Comparison of ENCODE assay signal across 1 cellular context in the genomic region with DNA sequence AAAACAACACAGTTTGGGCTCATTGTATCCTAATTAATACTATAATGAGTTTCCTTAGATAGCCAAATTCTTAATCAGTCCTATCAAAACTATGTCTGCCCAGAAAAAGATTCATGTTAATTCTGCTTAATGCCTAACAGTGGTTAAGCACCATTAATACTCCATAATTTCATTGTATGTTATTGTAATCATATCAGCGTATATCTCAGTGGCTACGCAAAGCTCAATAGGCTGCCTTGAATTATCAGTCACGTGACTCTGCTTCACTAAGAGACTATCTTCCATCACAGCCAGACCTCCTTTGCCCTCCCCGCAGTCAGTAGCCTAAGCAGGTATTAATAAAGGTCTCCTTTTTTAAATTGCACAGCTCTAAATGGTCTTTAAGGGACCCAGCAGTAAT.
A peak's percentile ranks its signal among the peaks of the same experiment; 100 is the strongest.
TF ChIP-seq lines count a peak whose summit lies in the region.

No MANE protein-coding gene starts in this region.

TF ChIP-seq in HepG2, 621 proteins besides CTCF, POLR2A, EP300 and RAD21 (continued from another document):
- TF ChIP-seq, protein P1, sequence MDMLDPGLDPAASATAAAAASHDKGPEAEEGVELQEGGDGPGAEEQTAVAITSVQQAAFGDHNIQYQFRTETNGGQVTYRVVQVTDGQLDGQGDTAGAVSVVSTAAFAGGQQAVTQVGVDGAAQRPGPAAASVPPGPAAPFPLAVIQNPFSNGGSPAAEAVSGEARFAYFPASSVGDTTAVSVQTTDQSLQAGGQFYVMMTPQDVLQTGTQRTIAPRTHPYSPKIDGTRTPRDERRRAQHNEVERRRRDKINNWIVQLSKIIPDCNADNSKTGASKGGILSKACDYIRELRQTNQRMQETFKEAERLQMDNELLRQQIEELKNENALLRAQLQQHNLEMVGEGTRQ (IDR thresholded peaks at IDR 0.05; ENCODE audit: low read depth, low read length), result peak; percentile 62
- TF ChIP-seq, protein P1 (CRISPR knock-in tag; IDR thresholded peaks at IDR 0.05; ENCODE audit: borderline replicate concordance), result no peak
- TF ChIP-seq ELF1 (CRISPR knock-in tag; IDR thresholded peaks at IDR 0.05) (no peak), FIP1L1 (IDR thresholded peaks at IDR 0.05; ENCODE audit: borderline replicate concordance, insufficient read depth, low read depth, low read length) (no peak), PHF8 (CRISPR knock-in tag; IDR thresholded peaks at IDR 0.05) (no peak), ZNF121 (CRISPR knock-in tag; IDR thresholded peaks at IDR 0.05) (no peak)
